10 cellular contexts compared by ENCODE assay signal in the genomic region with DNA sequence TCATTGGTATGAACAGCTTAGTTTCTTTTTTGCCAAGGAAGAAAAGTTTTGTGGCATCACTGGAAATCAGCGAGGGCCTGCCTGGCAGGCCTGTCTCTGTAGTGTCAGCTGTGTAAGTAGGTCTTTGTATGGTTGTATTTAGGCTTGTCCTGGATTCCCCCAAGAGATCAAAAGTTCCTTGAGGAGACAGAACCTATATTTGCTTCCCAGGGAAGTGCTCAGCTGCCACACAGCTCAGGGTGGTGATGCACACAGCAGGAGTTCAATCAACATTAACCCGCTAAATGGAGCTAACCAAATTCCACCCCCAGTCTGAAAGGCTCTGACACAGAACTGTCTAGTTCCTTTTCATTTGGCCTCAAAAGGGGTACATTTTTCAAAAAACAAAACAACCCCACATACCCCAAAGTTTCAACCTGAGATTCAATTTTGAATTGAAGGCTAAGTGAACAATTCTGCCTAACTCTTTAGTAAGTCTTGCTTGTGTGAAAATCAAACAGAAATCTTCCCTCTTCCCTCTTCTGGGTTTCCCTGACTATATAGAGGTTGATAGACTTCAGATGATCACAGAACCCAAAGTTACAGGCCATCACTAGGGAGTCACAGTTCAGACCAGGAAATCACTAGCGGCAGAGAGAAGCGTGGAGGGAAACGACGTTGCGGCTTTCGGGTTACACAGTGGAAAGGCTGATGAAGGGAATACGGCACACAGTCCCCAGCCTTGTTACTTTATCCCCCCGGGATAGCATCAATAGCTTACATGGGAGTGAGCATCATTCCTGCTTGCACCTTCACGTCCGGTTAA.
A peak's percentile ranks its signal among the peaks of the same experiment; 100 is the strongest.
DNase-seq lines count a peak whose midpoint lies in the region; ATAC-seq, FAIRE-seq and TF ChIP-seq lines count a peak whose summit lies in the region.
"Had no signal": no experiment of that assay in that cellular context is flagged by ENCODE, and none has a peak within 500 bp of the region (broad histone marks: within the 10 kb centered on the region; RNA-seq: fewer than 3 reads in every experiment).

No MANE protein-coding gene starts in this region.

- no peak overlapping the region for H3K4me3 ChIP-seq in kidney (ENCODE audit: low read length in 2 of 2)
- H3K4me3 ChIP-seq in aorta (ENCODE audit: low read length in 2 of 2), result no peak overlapping the region
- no peak overlapping the region for H3K4me3 ChIP-seq in MM.1S (ENCODE audit: low read length)

- no peaks in the 10 kb centered on the region for H3K27me3 ChIP-seq in aorta (ENCODE audit: control insufficient read depth in 1 of 2, insufficient read depth in 2 of 2, low read length in 1 of 2)
- H3K27me3 ChIP-seq in MM.1S (replicated peaks; ENCODE audit: insufficient read depth, low read length), result no peaks in the 10 kb centered on the region

- TF ChIP-seq CTCF in activated CD8-positive, alpha-beta T cell treated with anti-CD3 and anti-CD28 coated beads for 36 hours (IDR thresholded peaks at IDR 0.05), result no peak
- TF ChIP-seq CTCF in kidney (IDR thresholded peaks at IDR 0.05; ENCODE audit: borderline replicate concordance, extremely low read depth, insufficient read depth) (no peak), MM.1S (IDR thresholded peaks at IDR 0.05; ENCODE audit: low read length) (no peak)

- no peaks in the 10 kb centered on the region for H3K9me3 Mint-ChIP-seq in activated CD4-positive, alpha-beta T cell treated with anti-CD3 and anti-CD28 coated beads, Interleukin-2, amount 10 ng/mL, durations not matched to agents 24 days and 14 days
- H3K9me3 Mint-ChIP-seq in activated CD8-positive, alpha-beta T cell treated with anti-CD3 and anti-CD28 coated beads for 36 hours, result no peaks in the 10 kb centered on the region
- H3K9me3 Mint-ChIP-seq in stimulated activated naive CD8-positive, alpha-beta T cell treated with anti-CD3 and anti-CD28 coated beads, Interleukin-15, amount 100 ng/mL, for 72 hours, result no peaks in the 10 kb centered on the region
- H3K9me3 Mint-ChIP-seq: mesothelial cell of epicardium had no signal

- H3K36me3 ChIP-seq in kidney (ENCODE audit: control insufficient read depth in 1 of 2, insufficient read depth in 2 of 2, low read length in 2 of 2) (peaks cover 0 to 5% of the 10 kb centered on the region in 2 donors), aorta (ENCODE audit: control insufficient read depth in 1 of 2, insufficient read depth in 2 of 2, low read length in 1 of 2) (no peaks in the 10 kb centered on the region), MM.1S (replicated peaks; ENCODE audit: insufficient read depth, low read length) (no peaks in the 10 kb centered on the region)

- POLR2A ChIA-PET in activated CD8-positive, alpha-beta T cell treated with anti-CD3 and anti-CD28 coated beads for 36 hours (lab: Charles Lee), result interaction anchor here (0.6 to 1.4 kb wide), 3 partner anchors 33 to 93 kb away, joined by 3 to 4 read pairs (median 3); no protein-coding TSS in a partner anchor

- no peaks in the 10 kb centered on the region for H4K20me1 ChIP-seq in MM.1S (ENCODE audit: insufficient read depth, low read length)

- no peaks in the 10 kb centered on the region for H3K9me2 ChIP-seq in MM.1S (replicated peaks; ENCODE audit: insufficient read depth, low read length)

- H3K79me2 ChIP-seq in MM.1S (ENCODE audit: low read length), result 0 out of 2 replicates have a peak, but pooled peaks cover 5% of the 10 kb centered on the region

- H3K36me3 Mint-ChIP-seq in activated CD4-positive, alpha-beta T cell treated with anti-CD3 and anti-CD28 coated beads, Interleukin-2, amount 10 ng/mL, durations not matched to agents 24 days and 14 days (ENCODE audit: low read depth), result no peaks in the 10 kb centered on the region
- H3K36me3 Mint-ChIP-seq in activated CD8-positive, alpha-beta T cell treated with anti-CD3 and anti-CD28 coated beads for 36 hours (ENCODE audit: low read depth), result no peaks in the 10 kb centered on the region

- CTCF ChIA-PET in activated CD8-positive, alpha-beta T cell treated with anti-CD3 and anti-CD28 coated beads for 36 hours (lab: Charles Lee), result interaction anchor here (0.7 to 4.6 kb wide), 23 partner anchors 11 to 356 kb away, joined by 3 to 66 read pairs (median 15); a partner anchor contains a TSS

- no peak overlapping the region for H3K4me2 ChIP-seq in MM.1S (ENCODE audit: low read depth, low read length)

- H3K9ac ChIP-seq in kidney (ENCODE audit: low read length in 2 of 2) (peak overlapping the region in 1 of 2 donors; percentile 42), MM.1S (ENCODE audit: low read length) (no peak overlapping the region)

- FAIRE-seq in kidney (lab: Jason Lieb, UNC), result no peak

- no peak overlapping the region for H2AFZ ChIP-seq in MM.1S (ENCODE audit: low read length)

- H3K27ac ChIP-seq in kidney (ENCODE audit: low read depth in 2 of 2, low read length in 2 of 2) (peak overlapping the region; percentile 56 to 69), aorta (ENCODE audit: low read depth in 1 of 2, low read length in 2 of 2) (no peak overlapping the region), MM.1S (ENCODE audit: low read length) (no peak overlapping the region)

- peaks cover 31 to 38% of the 10 kb centered on the region in 2 donors for H3K4me1 ChIP-seq in kidney (ENCODE audit: control insufficient read depth in 1 of 2, insufficient read depth in 1 of 2, low read depth in 1 of 2, low read length in 2 of 2)
- peaks cover 0 to 1% of the 10 kb centered on the region in 2 donors for H3K4me1 ChIP-seq in aorta (ENCODE audit: control insufficient read depth in 1 of 2, insufficient read depth in 2 of 2, low read length in 2 of 2)
- no peaks in the 10 kb centered on the region for H3K4me1 ChIP-seq in MM.1S (ENCODE audit: low read length)

- WGBS in aorta, 2 donors, result 84 to 90% methylated on average over 12 of the region's 12 CpGs

- no peak for DNase-seq in activated CD4-positive, alpha-beta T cell treated with anti-CD3 and anti-CD28 coated beads, Interleukin-2, amount 10 ng/mL, durations not matched to agents 24 days and 14 days
- no peak for DNase-seq in activated CD4-positive, alpha-beta T cell treated with anti-CD3 and anti-CD28 coated beads, Interleukin-2, amount 50 U/mL, for 4 hours
- DNase-seq in activated CD8-positive, alpha-beta T cell treated with anti-CD3 and anti-CD28 coated beads for 36 hours, result no peak
- DNase-seq in kidney (no peak), SKM-1 treated with dmso at 0.1 percent for 144 hours (lab: John Stamatoyannopoulos, UW; ENCODE audit: unreplicated experiment) (no peak), aorta (no peak), MM.1S (no peak)
- DNase-seq in stimulated activated naive CD8-positive, alpha-beta T cell treated with anti-CD3 and anti-CD28 coated beads, Interleukin-15, amount 100 ng/mL, for 72 hours, result no peak
- DNase-seq: C1 segment of cervical spinal cord had no signal

- ATAC-seq in activated CD8-positive, alpha-beta T cell treated with anti-CD3 and anti-CD28 coated beads for 36 hours, result no peak
- peak; percentile 26 for ATAC-seq in stimulated activated naive CD8-positive, alpha-beta T cell treated with anti-CD3 and anti-CD28 coated beads, Interleukin-15, amount 100 ng/mL, for 72 hours
- no peak for ATAC-seq in aorta (ENCODE audit: low FRiP score)

- no peaks in the 10 kb centered on the region for H3K27me3 Mint-ChIP-seq in activated CD4-positive, alpha-beta T cell treated with anti-CD3 and anti-CD28 coated beads, Interleukin-2, amount 10 ng/mL, durations not matched to agents 24 days and 14 days
- H3K27me3 Mint-ChIP-seq in activated CD8-positive, alpha-beta T cell treated with anti-CD3 and anti-CD28 coated beads for 36 hours, result no peaks in the 10 kb centered on the region
- no peaks in the 10 kb centered on the region for H3K27me3 Mint-ChIP-seq in stimulated activated naive CD8-positive, alpha-beta T cell treated with anti-CD3 and anti-CD28 coated beads, Interleukin-15, amount 100 ng/mL, for 72 hours

- H3K9me3 ChIP-seq in kidney (ENCODE audit: control insufficient read depth in 1 of 2, low read length in 2 of 2), result no peaks in the 10 kb centered on the region
- H3K9me3 ChIP-seq in aorta (ENCODE audit: control insufficient read depth, low read length), result no peaks in the 10 kb centered on the region
- no peaks in the 10 kb centered on the region for H3K9me3 ChIP-seq in MM.1S (replicated peaks; ENCODE audit: insufficient read depth, low read length)

- intact Hi-C loops in activated CD4-positive, alpha-beta T cell treated with anti-CD3 and anti-CD28 coated beads, Interleukin-2, amount 10 ng/mL, durations not matched to agents 24 days and 14 days (cut with micrococcal nuclease), result loop anchor here (2.0 to 10.0 kb wide), 4 partner anchors 35 to 334 kb away; no protein-coding TSS in a partner anchor
- intact Hi-C loops in activated CD8-positive, alpha-beta T cell treated with anti-CD3 and anti-CD28 coated beads for 36 hours (cut with micrococcal nuclease), result loop anchor here (2.0 to 5.0 kb wide), 2 partner anchors 129 to 355 kb away; a partner anchor contains a TSS
- intact Hi-C loops in kidney (cut with DNase I) (loop anchor here (10.0 kb wide), 2 partner anchors 117 to 357 kb away; no protein-coding TSS in a partner anchor), aorta (cut with DNase I) (loop anchor here (2.0 to 5.0 kb wide), 4 partner anchors 34 to 354 kb away; a partner anchor contains a TSS)

- H3K4me1 Mint-ChIP-seq in activated CD4-positive, alpha-beta T cell treated with anti-CD3 and anti-CD28 coated beads, Interleukin-2, amount 10 ng/mL, durations not matched to agents 24 days and 14 days, result peaks cover 47% of the 10 kb centered on the region
- H3K4me1 Mint-ChIP-seq in activated CD8-positive, alpha-beta T cell treated with anti-CD3 and anti-CD28 coated beads for 36 hours (ENCODE audit: low read depth), result peaks cover 58% of the 10 kb centered on the region
- peaks cover 63% of the 10 kb centered on the region for H3K4me1 Mint-ChIP-seq in stimulated activated naive CD8-positive, alpha-beta T cell treated with anti-CD3 and anti-CD28 coated beads, Interleukin-15, amount 100 ng/mL, for 72 hours

- H3F3A ChIP-seq in MM.1S (ENCODE audit: insufficient read depth, low read length), result no peaks in the 10 kb centered on the region

- H3K4me3 Mint-ChIP-seq in activated CD4-positive, alpha-beta T cell treated with anti-CD3 and anti-CD28 coated beads, Interleukin-2, amount 10 ng/mL, durations not matched to agents 24 days and 14 days, result peak overlapping the region; percentile 58
- peak overlapping the region; percentile 11 for H3K4me3 Mint-ChIP-seq in activated CD8-positive, alpha-beta T cell treated with anti-CD3 and anti-CD28 coated beads for 36 hours
- peak overlapping the region; percentile 30 to 48 for H3K4me3 Mint-ChIP-seq in stimulated activated naive CD8-positive, alpha-beta T cell treated with anti-CD3 and anti-CD28 coated beads, Interleukin-15, amount 100 ng/mL, for 72 hours
- H3K4me3 Mint-ChIP-seq: mesothelial cell of epicardium had no signal

- peak overlapping the region; percentile 67 for H3K27ac Mint-ChIP-seq in activated CD4-positive, alpha-beta T cell treated with anti-CD3 and anti-CD28 coated beads, Interleukin-2, amount 10 ng/mL, durations not matched to agents 24 days and 14 days
- H3K27ac Mint-ChIP-seq in activated CD8-positive, alpha-beta T cell treated with anti-CD3 and anti-CD28 coated beads for 36 hours, result peak overlapping the region; percentile 31
- peak overlapping the region; percentile 42 to 47 for H3K27ac Mint-ChIP-seq in stimulated activated naive CD8-positive, alpha-beta T cell treated with anti-CD3 and anti-CD28 coated beads, Interleukin-15, amount 100 ng/mL, for 72 hours

Comparison
In these comparisons a context has a peak if more than half of its experiments do, and no peak if none do; other contexts are left out.
1. H3K27ac ChIP-seq: peak in kidney (2 of 2); none in aorta (0 of 2) and MM.1S (single experiment).
2. Peak in every context shown above with its lines, with median percentiles within 50 percentile points of each other: H3K27ac Mint-ChIP-seq and H3K4me3 Mint-ChIP-seq.